Comparison of ENCODE assay signal across 8 cellular contexts in the genomic region with DNA sequence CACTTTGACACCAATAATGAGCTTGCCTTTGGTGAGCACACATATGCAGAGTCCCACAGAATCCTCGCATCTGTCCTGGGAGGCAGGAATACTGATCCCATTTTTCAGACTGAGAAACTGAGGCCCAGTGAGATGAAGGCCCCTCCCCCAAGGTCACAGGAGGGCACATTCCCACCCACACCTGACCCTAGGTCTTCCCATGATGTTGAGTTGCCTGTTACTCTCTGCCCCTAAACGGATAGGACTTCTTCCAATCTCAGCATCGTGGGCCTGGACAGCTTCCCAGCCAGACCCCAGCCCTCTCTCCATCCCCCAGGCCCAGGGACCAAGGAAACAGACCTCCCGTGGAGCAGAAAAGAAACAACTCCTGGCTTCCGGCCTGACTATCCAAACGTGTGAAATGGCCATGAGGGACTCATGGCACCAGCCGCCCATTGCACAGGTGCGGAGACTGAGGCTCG. TPM values are rescaled to one million over a fixed set of nuclear protein-coding genes. Genes with fewer than 3 reads are reported as not detected.
A peak's percentile ranks its signal among the peaks of the same experiment; 100 is the strongest.
DNase-seq lines count a peak whose midpoint lies in the region; ATAC-seq and TF ChIP-seq lines count a peak whose summit lies in the region.

No MANE protein-coding gene starts in this region.

- H3K4me1 ChIP-seq in iPS-20b (ENCODE audit: insufficient read depth, low read length) = no peaks in the 10 kb centered on the region; the same call in 1 of the 2 replicates

- CTCF ChIA-PET in activated CD8-positive, alpha-beta memory T cell treated with anti-CD3 and anti-CD28 coated beads, Interleukin-2, amount 10 ng/mL, durations not matched to agents 7 days and 5 days (lab: Charles Lee) = interaction anchor here (1.0 to 2.2 kb wide), 4 partner anchors 9 to 569 kb away, joined by 3 to 7 read pairs (median 4); a partner anchor contains a TSS
- CTCF ChIA-PET in activated CD4-positive, alpha-beta memory T cell treated with anti-CD3 and anti-CD28 coated beads, Interleukin-2, amount 10 ng/mL, durations not matched to agents 7 days and 5 days (lab: Charles Lee) = interaction anchor here (1.7 kb wide), 2 partner anchors 9 to 18 kb away, joined by 3 to 7 read pairs; a partner anchor contains a TSS
- CTCF ChIA-PET in GM10248 (lab: Yijun Ruan, JAX) = interaction anchor here (1.2 kb wide), 1 partner anchor 24 kb away, joined by 4 read pairs; no protein-coding TSS in a partner anchor

- no peaks in the 10 kb centered on the region for H3K27me3 Mint-ChIP-seq in activated CD8-positive, alpha-beta memory T cell treated with anti-CD3 and anti-CD28 coated beads, Interleukin-2, amount 10 ng/mL, durations not matched to agents 7 days and 5 days
- H3K27me3 Mint-ChIP-seq in activated CD4-positive, alpha-beta memory T cell treated with anti-CD3 and anti-CD28 coated beads, Interleukin-2, amount 10 ng/mL, durations not matched to agents 7 days and 5 days = no peaks in the 10 kb centered on the region

- H3K27ac Mint-ChIP-seq in activated CD8-positive, alpha-beta memory T cell treated with anti-CD3 and anti-CD28 coated beads, Interleukin-2, amount 10 ng/mL, durations not matched to agents 7 days and 5 days = peak overlapping the region; percentile 78
- peak overlapping the region; percentile 74 for H3K27ac Mint-ChIP-seq in activated CD4-positive, alpha-beta memory T cell treated with anti-CD3 and anti-CD28 coated beads, Interleukin-2, amount 10 ng/mL, durations not matched to agents 7 days and 5 days

- no peaks in the 10 kb centered on the region for H3K9me3 Mint-ChIP-seq in activated CD8-positive, alpha-beta memory T cell treated with anti-CD3 and anti-CD28 coated beads, Interleukin-2, amount 10 ng/mL, durations not matched to agents 7 days and 5 days (ENCODE audit: low read depth)
- H3K9me3 Mint-ChIP-seq in activated CD4-positive, alpha-beta memory T cell treated with anti-CD3 and anti-CD28 coated beads, Interleukin-2, amount 10 ng/mL, durations not matched to agents 7 days and 5 days = no peaks in the 10 kb centered on the region

- no peaks in the 10 kb centered on the region for H3K36me3 ChIP-seq in iPS-20b (ENCODE audit: insufficient read depth, low read depth, low read length)

- no peak for ATAC-seq in activated CD8-positive, alpha-beta memory T cell treated with anti-CD3 and anti-CD28 coated beads, Interleukin-2, amount 10 ng/mL, durations not matched to agents 7 days and 5 days
- ATAC-seq in GM21619 (IDR thresholded peaks at IDR 0.05; ENCODE audit: unreplicated experiment) = no peak

- no peak overlapping the region for H3K27ac ChIP-seq in iPS-20b (ENCODE audit: low read length)
- peak overlapping the region; percentile 87 for H3K27ac ChIP-seq in temporal lobe (ENCODE audit: low read depth, low read length)

- no peak for TF ChIP-seq CTCF in GM10248 (IDR thresholded peaks at IDR 0.05; ENCODE audit: control extremely low read depth, extremely low read depth, low read depth, missing control alignments)

- peak overlapping the region; percentile 80 for H3K4me3 Mint-ChIP-seq in activated CD8-positive, alpha-beta memory T cell treated with anti-CD3 and anti-CD28 coated beads, Interleukin-2, amount 10 ng/mL, durations not matched to agents 7 days and 5 days
- H3K4me3 Mint-ChIP-seq in activated CD4-positive, alpha-beta memory T cell treated with anti-CD3 and anti-CD28 coated beads, Interleukin-2, amount 10 ng/mL, durations not matched to agents 7 days and 5 days = peak overlapping the region; percentile 84

- peak overlapping the region; percentile 75 for H3K4me3 ChIP-seq in iPS-20b (ENCODE audit: low read length)

- no peak for DNase-seq in activated CD8-positive, alpha-beta memory T cell treated with anti-CD3 and anti-CD28 coated beads, Interleukin-2, amount 10 ng/mL, durations not matched to agents 7 days and 5 days
- DNase-seq in activated CD8-positive, alpha-beta memory T cell treated with anti-CD3 and anti-CD28 coated beads, Interleukin-2, amount 50 U/mL, for 48 hours = no peak
- no peak for DNase-seq in activated CD4-positive, alpha-beta memory T cell treated with anti-CD3 and anti-CD28 coated beads, Interleukin-2, amount 10 ng/mL, durations not matched to agents 7 days and 5 days
- no peak for DNase-seq in NCI-H526 treated with DMSO at 0.1 percent for 48 hours (lab: John Stamatoyannopoulos, UW)
- DNase-seq in GM10248 (ENCODE audit: extremely low spot score) = no peak

- H3K9ac ChIP-seq in iPS-20b (ENCODE audit: low read depth, low read length) = peak overlapping the region; percentile 76; the same call in 1 of the 2 replicates

- H3K9me3 ChIP-seq in iPS-20b (ENCODE audit: insufficient read depth, low read depth, low read length) = no peaks in the 10 kb centered on the region

- no peaks in the 10 kb centered on the region for H3K36me3 Mint-ChIP-seq in activated CD8-positive, alpha-beta memory T cell treated with anti-CD3 and anti-CD28 coated beads, Interleukin-2, amount 10 ng/mL, durations not matched to agents 7 days and 5 days
- no peaks in the 10 kb centered on the region for H3K36me3 Mint-ChIP-seq in activated CD4-positive, alpha-beta memory T cell treated with anti-CD3 and anti-CD28 coated beads, Interleukin-2, amount 10 ng/mL, durations not matched to agents 7 days and 5 days (ENCODE audit: low read depth)

- POLR2A ChIA-PET in activated CD4-positive, alpha-beta memory T cell treated with anti-CD3 and anti-CD28 coated beads, Interleukin-2, amount 10 ng/mL, durations not matched to agents 7 days and 5 days (lab: Charles Lee) = interaction anchor here (1.0 to 1.7 kb wide), 5 partner anchors 11 to 304 kb away, joined by 3 to 6 read pairs (median 4); a partner anchor contains a TSS
- POLR2A ChIA-PET in GM10248 (lab: Yijun Ruan, JAX) = interaction anchor here (0.6 kb wide), 1 partner anchor 372 kb away, joined by 4 read pairs; no protein-coding TSS in a partner anchor

- no peaks in the 10 kb centered on the region for H3K27me3 ChIP-seq in iPS-20b (ENCODE audit: insufficient read depth, low read length)

- H3K4me1 Mint-ChIP-seq in activated CD8-positive, alpha-beta memory T cell treated with anti-CD3 and anti-CD28 coated beads, Interleukin-2, amount 10 ng/mL, durations not matched to agents 7 days and 5 days = peaks cover 29% of the 10 kb centered on the region
- peaks cover 32% of the 10 kb centered on the region for H3K4me1 Mint-ChIP-seq in activated CD4-positive, alpha-beta memory T cell treated with anti-CD3 and anti-CD28 coated beads, Interleukin-2, amount 10 ng/mL, durations not matched to agents 7 days and 5 days

RNA-seq across cellular contexts. Expression of a gene that starts 0.9 kb away (rescaled TPM):
- total RNA-seq in activated CD8-positive, alpha-beta memory T cell treated with anti-CD3 and anti-CD28 coated beads, Interleukin-2, amount 10 ng/mL, durations not matched to agents 7 days and 5 days = 10 to 100 TPM; 76.8 to 93.4 TPM
- 10 to 100 TPM; 87.0 to 90.5 TPM for total RNA-seq in activated CD4-positive, alpha-beta memory T cell treated with anti-CD3 and anti-CD28 coated beads, Interleukin-2, amount 10 ng/mL, durations not matched to agents 7 days and 5 days
- total RNA-seq in temporal lobe = 41.8 TPM

RNA-seq across cellular contexts. Expression of a gene that starts 9.2 kb away (rescaled TPM):
- 10 to 100 TPM; 39.3 to 51.3 TPM for total RNA-seq in activated CD8-positive, alpha-beta memory T cell treated with anti-CD3 and anti-CD28 coated beads, Interleukin-2, amount 10 ng/mL, durations not matched to agents 7 days and 5 days
- total RNA-seq in activated CD4-positive, alpha-beta memory T cell treated with anti-CD3 and anti-CD28 coated beads, Interleukin-2, amount 10 ng/mL, durations not matched to agents 7 days and 5 days = 10 to 100 TPM; 36.5 to 40.9 TPM
- total RNA-seq in temporal lobe = 17.0 TPM

RNA-seq across cellular contexts. Expression of a gene that starts 53.7 kb away (rescaled TPM):
- total RNA-seq in activated CD8-positive, alpha-beta memory T cell treated with anti-CD3 and anti-CD28 coated beads, Interleukin-2, amount 10 ng/mL, durations not matched to agents 7 days and 5 days = 10 to 100 TPM; 18.5 to 23.7 TPM
- total RNA-seq in activated CD4-positive, alpha-beta memory T cell treated with anti-CD3 and anti-CD28 coated beads, Interleukin-2, amount 10 ng/mL, durations not matched to agents 7 days and 5 days = 10 to 100 TPM; 12.9 to 16.3 TPM
- total RNA-seq in temporal lobe = 9.8 TPM
